ENCODE assay signal across 28 cellular contexts in genomic region chr12:127688901-127689428, GRCh38.
"Had no signal": no experiment of that assay in that cellular context is flagged by ENCODE, and none has a peak within 500 bp of the region (broad histone marks: within the 10 kb centered on the region; RNA-seq: fewer than 3 reads in every experiment).

No MANE protein-coding gene starts in this region.

- H3K9ac ChIP-seq: neural progenitor cell, parathyroid adenoma had no signal

- H3K27ac Mint-ChIP-seq: natural killer cell; nephron; neural progenitor cell; stimulated activated effector memory CD8-positive, alpha-beta T cell treated with anti-CD3 and anti-CD28 coated beads, Interleukin-12 subunit alpha, Interleukin-12 subunit beta, amount 100 ng/mL, for 72 hours; stimulated activated naive B cell treated with anti-CD40 and anti-IgM and Interleukin-4, amounts not matched to agents 10 μg/mL and 1 μg/mL and 100 μg/mL, for 72 hours; stimulated activated naive CD8-positive, alpha-beta T cell treated with anti-CD3 and anti-CD28 coated beads, Interleukin-15, Interleukin-2, amounts not matched to agents 100 ng/mL and 50 ng/mL, for 24 hours had no signal

- H3K79me2 ChIP-seq: parathyroid adenoma had no signal

- H3K27me3 ChIP-seq: neural progenitor cell, ovary, right lobe of liver, sigmoid colon, stomach, thyroid gland, tibial nerve, upper lobe of left lung, vagina had no signal

- H3K36me3 Mint-ChIP-seq: natural killer cell; neural progenitor cell; stimulated activated effector memory CD8-positive, alpha-beta T cell treated with anti-CD3 and anti-CD28 coated beads, Interleukin-12 subunit alpha, Interleukin-12 subunit beta, amount 100 ng/mL, for 72 hours; stimulated activated naive B cell treated with anti-CD40 and anti-IgM and Interleukin-4, amounts not matched to agents 10 μg/mL and 1 μg/mL and 100 μg/mL, for 72 hours had no signal

- H3K36me3 ChIP-seq: neural progenitor cell, ovary, prostate gland, right lobe of liver, sigmoid colon, stomach, thoracic aorta, thyroid gland, tibial nerve, upper lobe of left lung, vagina had no signal

- H3K4me2 ChIP-seq: neural progenitor cell had no signal

- DNase-seq: natural killer cell; occipital lobe; ovary; posterior cingulate gyrus; right cardiac atrium; right lobe of liver; sigmoid colon; small intestine; stimulated activated CD4-positive, alpha-beta T cell treated with anti-CD3 and anti-CD28 coated beads, Interleukin-15, amount 100 ng/mL, for 24 hours; stimulated activated CD4-positive, alpha-beta T cell treated with anti-CD3 and anti-CD28 coated beads, Interleukin-2, amount 100 ng/mL, for 24 hours; stimulated activated CD4-positive, alpha-beta T cell treated with anti-CD3 and anti-CD28 coated beads, Interleukin-2, amount 100 ng/mL, for 48 hours; stimulated activated CD4-positive, alpha-beta T cell treated with anti-CD3 and anti-CD28 coated beads, Interleukin-4, amount 100 ng/mL, for 24 hours; stimulated activated naive B cell treated with anti-CD40 and anti-IgM and Interleukin-4, amounts not matched to agents 10 μg/mL and 1 μg/mL and 100 μg/mL, for 72 hours; stimulated activated naive CD4-positive, alpha-beta T cell treated with Interleukin-2 at 50 U/mL for 16 hours; stomach; thyroid gland; trophoblast cell; upper lobe of left lung had no signal

- H3K27me3 Mint-ChIP-seq: stimulated activated naive B cell treated with anti-CD40 and anti-IgM and Interleukin-4, amounts not matched to agents 10 μg/mL and 1 μg/mL and 100 μg/mL, for 72 hours; stimulated activated naive CD8-positive, alpha-beta T cell treated with anti-CD3 and anti-CD28 coated beads, Interleukin-15, Interleukin-2, amounts not matched to agents 100 ng/mL and 50 ng/mL, for 24 hours had no signal

- H3K9me3 Mint-ChIP-seq: natural killer cell; nephron; stimulated activated effector memory CD8-positive, alpha-beta T cell treated with anti-CD3 and anti-CD28 coated beads, Interleukin-12 subunit alpha, Interleukin-12 subunit beta, amount 100 ng/mL, for 72 hours; stimulated activated naive B cell treated with anti-CD40 and anti-IgM and Interleukin-4, amounts not matched to agents 10 μg/mL and 1 μg/mL and 100 μg/mL, for 72 hours; stimulated activated naive CD8-positive, alpha-beta T cell treated with anti-CD3 and anti-CD28 coated beads, Interleukin-15, Interleukin-2, amounts not matched to agents 100 ng/mL and 50 ng/mL, for 24 hours had no signal

- H3K27ac ChIP-seq: neural progenitor cell, ovary, parathyroid adenoma, prostate gland, right lobe of liver, sigmoid colon, stomach, thoracic aorta, thyroid gland, tibial nerve, upper lobe of left lung, vagina had no signal

- H3K4me3 ChIP-seq: neural progenitor cell, ovary, prostate gland, right lobe of liver, sigmoid colon, stomach, thoracic aorta, thyroid gland, tibial nerve, upper lobe of left lung, vagina had no signal

- H3K9me3 ChIP-seq: ovary, prostate gland, right lobe of liver, stomach, thoracic aorta, thyroid gland, tibial nerve, upper lobe of left lung, vagina had no signal

- FAIRE-seq: small intestine, urothelium cell line had no signal

- H3K4me1 ChIP-seq: neural progenitor cell, parathyroid adenoma, prostate gland, right lobe of liver, sigmoid colon, stomach, thyroid gland, tibial nerve, upper lobe of left lung, vagina had no signal

- H3K4me1 Mint-ChIP-seq: natural killer cell; nephron; neural progenitor cell; stimulated activated effector memory CD8-positive, alpha-beta T cell treated with anti-CD3 and anti-CD28 coated beads, Interleukin-12 subunit alpha, Interleukin-12 subunit beta, amount 100 ng/mL, for 72 hours; stimulated activated naive B cell treated with anti-CD40 and anti-IgM and Interleukin-4, amounts not matched to agents 10 μg/mL and 1 μg/mL and 100 μg/mL, for 72 hours had no signal

- H2AFZ ChIP-seq: neural progenitor cell, parathyroid adenoma had no signal

- H3K4me3 Mint-ChIP-seq: natural killer cell; nephron; neural progenitor cell; stimulated activated effector memory CD8-positive, alpha-beta T cell treated with anti-CD3 and anti-CD28 coated beads, Interleukin-12 subunit alpha, Interleukin-12 subunit beta, amount 100 ng/mL, for 72 hours; stimulated activated naive B cell treated with anti-CD40 and anti-IgM and Interleukin-4, amounts not matched to agents 10 μg/mL and 1 μg/mL and 100 μg/mL, for 72 hours; stimulated activated naive CD8-positive, alpha-beta T cell treated with anti-CD3 and anti-CD28 coated beads, Interleukin-15, Interleukin-2, amounts not matched to agents 100 ng/mL and 50 ng/mL, for 24 hours had no signal

- ATAC-seq: natural killer cell; right cardiac atrium; right lobe of liver; stimulated activated effector memory CD8-positive, alpha-beta T cell treated with anti-CD3 and anti-CD28 coated beads, Interleukin-12 subunit alpha, Interleukin-12 subunit beta, amount 100 ng/mL, for 72 hours; stimulated activated naive B cell treated with anti-CD40 and anti-IgM and Interleukin-4, amounts not matched to agents 10 μg/mL and 1 μg/mL and 100 μg/mL, for 72 hours had no signal
